Comparison of ENCODE assay signal across 8 cellular contexts in the genomic region with DNA sequence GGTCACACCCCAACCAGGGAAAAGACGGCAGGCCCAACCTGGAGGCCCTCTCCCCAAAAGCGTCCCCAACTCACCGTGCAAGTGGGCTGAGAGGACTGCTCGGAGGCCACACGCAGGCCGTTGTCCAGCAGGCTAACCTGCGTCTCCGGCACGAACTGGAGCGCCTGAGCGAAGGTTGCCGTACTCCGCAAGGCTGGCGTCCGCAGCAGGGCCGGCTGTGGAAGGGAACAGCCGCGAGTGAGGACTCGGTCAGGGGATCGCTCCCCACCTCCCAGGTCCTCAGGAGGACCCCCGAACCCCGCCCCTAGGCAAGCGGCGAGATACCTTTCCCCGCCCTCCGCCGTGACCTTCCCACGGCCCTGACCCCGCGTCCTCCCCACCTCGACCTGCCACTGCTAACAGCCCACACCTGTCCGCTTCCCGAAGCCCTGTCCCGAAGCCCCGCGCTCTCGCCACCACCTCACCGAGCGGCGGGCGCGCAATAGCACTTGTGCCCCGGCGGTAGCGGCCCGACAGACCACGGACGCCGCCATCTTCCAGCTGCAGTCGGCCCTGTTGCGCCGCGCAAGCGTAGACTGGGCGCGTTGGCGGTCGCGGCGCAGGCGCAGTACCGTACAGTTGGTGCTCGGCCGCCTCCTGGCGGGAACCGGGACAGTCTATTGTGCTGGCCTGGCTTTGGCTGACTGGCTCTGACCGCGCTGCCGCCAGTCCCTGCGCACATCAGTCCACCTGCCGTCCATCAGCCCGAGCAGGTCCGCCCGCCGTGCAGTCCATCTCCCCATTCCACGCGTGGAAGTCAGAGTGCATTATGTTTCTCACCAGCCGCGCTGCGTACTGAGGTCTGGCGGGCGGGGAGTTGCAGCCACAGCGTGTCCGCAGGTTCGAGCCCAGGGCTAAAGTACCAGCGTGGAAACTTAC. TPM values are rescaled to one million over a fixed set of nuclear protein-coding genes. Genes with fewer than 3 reads are reported as not detected.
DNase-seq lines count a peak whose midpoint lies in the region; ATAC-seq and TF ChIP-seq lines count a peak whose summit lies in the region.

A gene (minus strand): TSS at position 559 of the 918 bp plus-strand sequence. CDS start 26 bp downstream, at position 533.

- DNase-seq in NCI-H187 (lab: John Stamatoyannopoulos, UW), result peak; percentile 49 to 79
- DNase-seq in T-helper 2 cell, result peak; percentile 85 to 93 (median 87)
- peak; percentile 30 to 93 (median 85) for DNase-seq in anterior cingulate cortex (lab: John Stamatoyannopoulos, UW)
- peak; percentile 90 for DNase-seq in right atrium auricular region (ENCODE audit: low spot score)
- peak; percentile 69 for DNase-seq in pulmonary artery endothelial cell (ENCODE audit: low read depth, low spot score)
- DNase-seq in uterus, result peak; percentile 88 to 94

- TF ChIP-seq CTCF in right atrium auricular region (IDR thresholded peaks at IDR 0.05), result peak; percentile 51 to 82
- peak; percentile 83 to 98 (median 90) for TF ChIP-seq CTCF in uterus (IDR thresholded peaks at IDR 0.05)

- intact Hi-C loops in uterus (cut with DNase I; ENCODE audit: low total_unique reads), result no loop called here

- H3K4me3 ChIP-seq in right atrium auricular region (peak within 1 kb of the TSS; percentile 92 to 94), uterus (peak within 1 kb of the TSS; percentile 59 to 87)

- H3K9me3 ChIP-seq in right atrium auricular region (no peaks in the 10 kb centered on the region), uterus (no peaks in the 10 kb centered on the region)

- no peaks in the 10 kb centered on the region for H3K27me3 ChIP-seq in right atrium auricular region
- no peaks in the 10 kb centered on the region for H3K27me3 ChIP-seq in uterus

- H3K36me3 ChIP-seq in right atrium auricular region (peaks cover 22% of the 10 kb centered on the region), uterus (no peaks in the 10 kb centered on the region)

- peak; percentile 82 to 89 for TF ChIP-seq POLR2A in uterus (IDR thresholded peaks at IDR 0.05)

- peak; percentile 96 for ATAC-seq in GM18498 (IDR thresholded peaks at IDR 0.05; ENCODE audit: unreplicated experiment)
- peak; percentile 97 for ATAC-seq in HG02885 (IDR thresholded peaks at IDR 0.05; ENCODE audit: poor library complexity, unreplicated experiment)

- H3K4me1 ChIP-seq in right atrium auricular region (peaks cover 0 to 18% of the 10 kb centered on the region in 2 donors), uterus (no peaks in the 10 kb centered on the region)

- H3K27ac ChIP-seq in right atrium auricular region (peak within 1 kb of the TSS; percentile 90 to 93), uterus (peak within 1 kb of the TSS; percentile 79 to 90)

RNA-seq across cellular contexts. Expression of the gene that starts here (rescaled TPM):
- total RNA-seq in right atrium auricular region, result 100 to 1,000 TPM; 847 to 948 TPM
- total RNA-seq in pulmonary artery endothelial cell, result 339 and 359 TPM in 2 replicates
- 100 to 1,000 TPM in 3 of 4 donors, 10 to 100 TPM in 1; 54.4 to 409 (median 155) TPM for total RNA-seq in uterus

Comparison
In these comparisons a context has a peak if more than half of its experiments do, and no peak if none do; other contexts are left out.
1. Peak in every context shown above with its lines: DNase-seq, ATAC-seq, H3K4me3 ChIP-seq and H3K27ac ChIP-seq.